In genomic region chr6:160029525-160029924, GRCh38 we compare ENCODE assay signal across 10 cellular contexts.
DNase-seq lines count a peak whose midpoint lies in the region; ATAC-seq and TF ChIP-seq lines count a peak whose summit lies in the region.
"Had no signal": no experiment of that assay in that cellular context is flagged by ENCODE, and none has a peak within 500 bp of the region (broad histone marks: within the 10 kb centered on the region; RNA-seq: fewer than 3 reads in every experiment).

No MANE protein-coding gene starts in this region.

- H2BK120ac ChIP-seq in trophoblast cell (ENCODE audit: insufficient read depth, low read length, poor library complexity): no peak overlapping the region

- H3K9ac ChIP-seq in trophoblast cell (ENCODE audit: low read length): no peak overlapping the region

- H3K36me3 ChIP-seq in A673 (ENCODE audit: insufficient read depth, low read length, poor library complexity, severe bottlenecking) (peaks cover 30% of the 10 kb centered on the region), SJCRH30 (peaks cover 76% of the 10 kb centered on the region), gastroesophageal sphincter (peaks cover 0 to 80% of the 10 kb centered on the region in 2 donors), trophoblast cell (ENCODE audit: control insufficient read depth in 1 of 2, insufficient read depth in 2 of 2, low read length in 2 of 2) (peaks cover 28 to 43% of the 10 kb centered on the region in 2 experiments)

- TF ChIP-seq CTCF in A673 (conservative IDR thresholded peaks at IDR 0.05; ENCODE audit: low read depth, low read length): no peak
- TF ChIP-seq CTCF in gastroesophageal sphincter (IDR thresholded peaks at IDR 0.05): no peak

- H3K23ac ChIP-seq in trophoblast cell (ENCODE audit: low read length): no peak overlapping the region

- CTCF ChIA-PET in A673 (lab: Charles Lee): no interaction called here

- no peak overlapping the region for H4K12ac ChIP-seq in trophoblast cell (ENCODE audit: low read depth, low read length)

- H3K79me2 ChIP-seq in trophoblast cell (ENCODE audit: control insufficient read depth, insufficient read depth, low read length, poor library complexity): no peaks in the 10 kb centered on the region

- H2BK5ac ChIP-seq in trophoblast cell (ENCODE audit: low read depth, low read length, poor library complexity): no peak overlapping the region

- H3K9me3 ChIP-seq in A673 (ENCODE audit: low read depth, low read length, poor library complexity, severe bottlenecking): no peaks in the 10 kb centered on the region
- H3K9me3 ChIP-seq in SJCRH30 (replicated peaks): no peaks in the 10 kb centered on the region
- no peaks in the 10 kb centered on the region for H3K9me3 ChIP-seq in gastroesophageal sphincter
- no peaks in the 10 kb centered on the region for H3K9me3 ChIP-seq in trophoblast cell (ENCODE audit: insufficient read depth, low read depth, low read length)

- no peak overlapping the region for H4K91ac ChIP-seq in trophoblast cell (ENCODE audit: low read depth, low read length)

- no peak overlapping the region for H2BK12ac ChIP-seq in trophoblast cell (ENCODE audit: low read length)

- no peak for TF ChIP-seq POLR2A in gastroesophageal sphincter (IDR thresholded peaks at IDR 0.05)

- H4K8ac ChIP-seq in trophoblast cell (ENCODE audit: low read depth, low read length): no peak overlapping the region

- H3K14ac ChIP-seq in trophoblast cell (ENCODE audit: low read length): no peak overlapping the region

- H3K18ac ChIP-seq in trophoblast cell (ENCODE audit: low read length): peak overlapping the region; percentile 21

- 83 to 96% methylated on average over 2 to 8 of the region's 11 CpGs for WGBS in gastroesophageal sphincter (ENCODE audit: low coverage in 1 of 2), 2 donors
- WGBS in trophoblast cell (ENCODE audit: extremely low coverage, insufficient coverage, insufficient read length): no CpG with 5 or more reads among the region's 11 CpGs

- no TSS peak for BruUV-seq in A673 (replicated peaks; lab: Mats Ljungman, UMichigan)

- H2AFZ ChIP-seq in trophoblast cell (ENCODE audit: insufficient read depth, low read length, poor library complexity): no peak overlapping the region

- H3K27me3 ChIP-seq in A673 (replicated peaks; ENCODE audit: insufficient read depth, low read depth, low read length, poor library complexity): no peaks in the 10 kb centered on the region
- H3K27me3 ChIP-seq in SJCRH30: no peaks in the 10 kb centered on the region
- H3K27me3 ChIP-seq in gastroesophageal sphincter: no peaks in the 10 kb centered on the region
- H3K27me3 ChIP-seq in trophoblast cell (ENCODE audit: insufficient read depth, low read length): no peaks in the 10 kb centered on the region

- no peak overlapping the region for H3K4me2 ChIP-seq in trophoblast cell (ENCODE audit: low read length)

- no peak overlapping the region for H3K4ac ChIP-seq in trophoblast cell (ENCODE audit: low read depth, low read length)

- H2AK5ac ChIP-seq in trophoblast cell (ENCODE audit: low read length): no peak overlapping the region

- H3K27ac ChIP-seq in A673 (ENCODE audit: low read depth, low read length, poor library complexity, severe bottlenecking): peak overlapping the region; percentile 63
- H3K27ac ChIP-seq in SJCRH30: peak overlapping the region; percentile 28
- H3K27ac ChIP-seq in gastroesophageal sphincter: peak overlapping the region; percentile 45 to 79 (median 76)
- H3K27ac ChIP-seq in trophoblast cell (ENCODE audit: low read depth, low read length): no peak overlapping the region

- H3K4me1 ChIP-seq in A673 (ENCODE audit: insufficient read depth, low read length, poor library complexity, severe bottlenecking) (peaks cover 13% of the 10 kb centered on the region), SJCRH30 (peaks cover 16% of the 10 kb centered on the region), gastroesophageal sphincter (peaks cover 0 to 19% (median 12%) of the 10 kb centered on the region in 3 donors), trophoblast cell (ENCODE audit: control insufficient read depth in 1 of 2, insufficient read depth in 2 of 2, low read length in 2 of 2) (peaks cover 4 to 6% of the 10 kb centered on the region in 2 experiments)

- TF ChIP-seq EP300 in gastroesophageal sphincter (IDR thresholded peaks at IDR 0.05): no peak

- no peak for DNase-seq in A673 (ENCODE audit: low spot score)
- DNase-seq in SJCRH30: no peak
- no peak for DNase-seq in trophoblast cell
- no peak for DNase-seq in NCI-H510A treated with DMSO at 0.1 percent for 48 hours (lab: John Stamatoyannopoulos, UW)
- DNase-seq: NCI-H2081 treated with DMSO at 0.1 percent for 48 hours had no signal

- POLR2A ChIA-PET in A673 (lab: Charles Lee; ENCODE audit: low non-redundant PET): no interaction called here

- no peaks in the 10 kb centered on the region for H3K79me1 ChIP-seq in trophoblast cell (ENCODE audit: low read length)

- H3K4me3 ChIP-seq in A673 (ENCODE audit: low read depth, low read length, poor library complexity, severe bottlenecking) (no peak overlapping the region), SJCRH30 (no peak overlapping the region), gastroesophageal sphincter (no peak overlapping the region), trophoblast cell (ENCODE audit: low read depth, low read length) (no peak overlapping the region)
- H3K4me3 ChIP-seq: K562 had no signal

- ATAC-seq in gastroesophageal sphincter (no peak), HG02852 (IDR thresholded peaks at IDR 0.05; ENCODE audit: unreplicated experiment) (no peak), HG03442 (IDR thresholded peaks at IDR 0.05; ENCODE audit: unreplicated experiment) (no peak), GM21515 (IDR thresholded peaks at IDR 0.05; ENCODE audit: unreplicated experiment) (no peak)
- ATAC-seq: K562 had no signal

- intact Hi-C loops in A673 (cut with micrococcal nuclease; ENCODE audit: unreplicated experiment): no loop called here
